Comparison of ENCODE assay signal across 27 cellular contexts in the genomic region with DNA sequence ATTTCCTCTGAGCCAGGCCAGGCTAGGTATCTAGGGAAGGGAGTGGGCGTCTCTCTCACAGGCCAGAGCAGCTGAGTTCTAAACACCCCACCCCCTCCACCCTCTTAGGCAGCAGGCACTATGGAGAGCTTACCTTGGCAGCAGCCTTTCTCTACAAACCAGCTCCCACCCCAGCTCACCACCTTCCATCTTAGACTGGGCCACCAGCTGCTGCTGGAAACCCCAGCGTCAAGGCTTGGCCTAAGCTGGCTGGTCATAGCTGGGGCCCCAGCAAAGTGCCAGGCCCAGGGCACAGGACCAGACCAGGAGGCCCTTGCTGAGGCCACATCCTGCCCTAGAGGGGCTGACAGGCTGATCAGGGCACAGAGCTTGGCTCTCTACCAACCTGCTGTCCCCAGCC. TPM values are rescaled to one million over a fixed set of nuclear protein-coding genes. Genes with fewer than 3 reads are reported as not detected.
"Had no signal": no experiment of that assay in that cellular context is flagged by ENCODE, and none has a peak within 500 bp of the region (broad histone marks: within the 10 kb centered on the region; RNA-seq: fewer than 3 reads in every experiment).

No MANE protein-coding gene starts in this region.

- H3K9me3 ChIP-seq: breast epithelium, SJCRH30, SK-N-SH had no signal

- ATAC-seq: activated T-cell treated with anti-CD3 and anti-CD28 coated beads, Interleukin-2, amount 50 U/mL, for 72 hours; Panc1 had no signal

- H3K27me3 ChIP-seq: breast epithelium, SJCRH30 had no signal

- DNase-seq: activated CD4-positive, alpha-beta memory T cell treated with anti-CD3 and anti-CD28 coated beads for 36 hours; activated CD4-positive, CD25-positive, alpha-beta regulatory T cell; activated CD8-positive, alpha-beta memory T cell treated with anti-CD3 and anti-CD28 coated beads, Interleukin-2, amount 50 U/mL, for 4 hours; activated gamma-delta T cell treated with Interleukin-2 at 50 U/mL for 16 hours; activated naive CD4-positive, alpha-beta T cell treated with anti-CD3 and anti-CD28 coated beads, Interleukin-2, amount 10 ng/mL, durations not matched to agents 7 days and 5 days; activated T-cell treated with anti-CD3 and anti-CD28 coated beads, Interleukin-2, amount 50 U/mL, for 72 hours; aorta; central memory CD4-positive, alpha-beta T cell; NCI-H1048; NCI-H146; NCI-H1930; NCI-H510A treated with DMSO at 0.1 percent for 48 hours; NCI-H69; NK-92 treated with Interleukin-12 subunit alpha and Interleukin-12 subunit beta, amount 100 ng/mL, for 24 hours; OCI-M1; Right ventricle myocardium superior; RPMI8226; SJCRH30; SK-N-SH; T-helper 1 cell had no signal

- H3K27ac ChIP-seq: breast epithelium, SJCRH30, VCaP had no signal

- H3K4me2 ChIP-seq: SK-N-SH had no signal

- H3K36me3 ChIP-seq: breast epithelium, SJCRH30 had no signal

- H3K9ac ChIP-seq: SK-N-SH had no signal

- H3K4me3 ChIP-seq: breast epithelium, SJCRH30 had no signal

- H3K4me1 ChIP-seq: breast epithelium, SJCRH30 had no signal

RNA-seq across cellular contexts. Expression of a gene that starts 20.2 kb away (rescaled TPM):
- total RNA-seq: activated CD4-positive, alpha-beta memory T cell treated with anti-CD3 and anti-CD28 coated beads for 36 hours; activated CD4-positive, alpha-beta T cell treated with anti-CD3 and anti-CD28 coated beads, Interleukin-2, amount 10 ng/mL, durations not matched to agents 7 days and 5 days; activated T-cell treated with anti-CD3 and anti-CD28 coated beads, Interleukin-2, amount 50 U/mL, for 72 hours; activated T-helper 2 cell treated with anti-CD3 and anti-CD28 coated beads, Interferon-gamma antibody, Interleukin-2, Interleukin-4, amounts not matched to agents 10 μg/mL and 5 μg/mL and 100 μg/mL, durations not matched to agents 14 hours and 24 hours and 36 hours; aorta; breast epithelium; M059J; Right ventricle myocardium superior; SJCRH30; T-helper 2 cell treated with Interferon-gamma antibody and Interleukin-4, amounts not matched to agents 100 ng/mL and 5 ng/mL, for 36 hours had no signal
- polyA plus RNA-seq: aorta, SK-N-SH had no signal

RNA-seq across cellular contexts. Expression of a gene that starts 55.4 kb away (rescaled TPM):
- total RNA-seq: activated CD4-positive, alpha-beta memory T cell treated with anti-CD3 and anti-CD28 coated beads for 36 hours; activated CD4-positive, alpha-beta T cell treated with anti-CD3 and anti-CD28 coated beads, Interleukin-2, amount 10 ng/mL, durations not matched to agents 7 days and 5 days; activated T-cell treated with anti-CD3 and anti-CD28 coated beads, Interleukin-2, amount 50 U/mL, for 72 hours; activated T-helper 2 cell treated with anti-CD3 and anti-CD28 coated beads, Interferon-gamma antibody, Interleukin-2, Interleukin-4, amounts not matched to agents 10 μg/mL and 5 μg/mL and 100 μg/mL, durations not matched to agents 14 hours and 24 hours and 36 hours; breast epithelium; M059J; Right ventricle myocardium superior; SJCRH30; T-helper 2 cell treated with Interferon-gamma antibody and Interleukin-4, amounts not matched to agents 100 ng/mL and 5 ng/mL, for 36 hours had no signal
- polyA plus RNA-seq: aorta, SK-N-SH had no signal
